In genomic region chr15:90957791-90958190, GRCh38 we compare ENCODE assay signal across 2 cellular contexts.
TF ChIP-seq lines count a peak whose summit lies in the region.

No MANE protein-coding gene starts in this region.

TF ChIP-seq in SK-N-SH, 30 proteins besides CTCF, POLR2A, EP300 and RAD21 (continued from another document):
- TF ChIP-seq GATA2 (CRISPR knock-in tag; IDR thresholded peaks at IDR 0.05): no peak
- no peak for TF ChIP-seq YY1 (IDR thresholded peaks at IDR 0.05; ENCODE audit: low read depth)
- no peak for TF ChIP-seq FOXM1 (IDR thresholded peaks at IDR 0.05; ENCODE audit: low read depth)
- no peak for TF ChIP-seq SMC3 (IDR thresholded peaks at IDR 0.05; ENCODE audit: low read depth, low read length)
- no peak for TF ChIP-seq FOSL2 (IDR thresholded peaks at IDR 0.05; ENCODE audit: borderline replicate concordance, low read depth)
- no peak for TF ChIP-seq TEAD4 (IDR thresholded peaks at IDR 0.05; ENCODE audit: borderline replicate concordance, insufficient read depth)
- no peak for TF ChIP-seq TCF12 (IDR thresholded peaks at IDR 0.05)

TF ChIP-seq in SK-N-SH treated with all-trans-retinoic acid at 6 μM for 48 hours, 23 proteins besides CTCF, POLR2A, EP300 and RAD21:
- TF ChIP-seq CSDC2 (CRISPR knock-in tag; IDR thresholded peaks at IDR 0.05): no peak
